Comparison of ENCODE assay signal across 12 cellular contexts in genomic region chr2:134080759-134081158, GRCh38.
"Had no signal": no experiment of that assay in that cellular context is flagged by ENCODE, and none has a peak within 500 bp of the region (broad histone marks: within the 10 kb centered on the region; RNA-seq: fewer than 3 reads in every experiment).

No MANE protein-coding gene starts in this region.

- H3K9me3 Mint-ChIP-seq: activated CD4-positive, alpha-beta T cell treated with anti-CD3 and anti-CD28 coated beads, Interleukin-2, amount 10 ng/mL, durations not matched to agents 24 days and 14 days; activated naive CD4-positive, alpha-beta T cell treated with anti-CD3 and anti-CD28 coated beads, Interleukin-2, amount 50 U/mL, for 72 hours; activated T-cell treated with anti-CD3 and anti-CD28 coated beads, Interleukin-2, amount 50 U/mL, for 72 hours had no signal

- ATAC-seq: activated CD8-positive, alpha-beta T cell treated with anti-CD3 and anti-CD28 coated beads, Interleukin-2, amount 10 ng/mL, durations not matched to agents 7 days and 5 days; activated naive CD4-positive, alpha-beta T cell treated with anti-CD3 and anti-CD28 coated beads, Interleukin-2, amount 50 U/mL, for 72 hours; activated T-cell treated with anti-CD3 and anti-CD28 coated beads, Interleukin-2, amount 50 U/mL, for 72 hours; gastroesophageal sphincter; stimulated activated naive B cell treated with anti-CD40 and anti-IgM and Interleukin-4, amounts not matched to agents 10 μg/mL and 1 μg/mL and 100 μg/mL, for 72 hours had no signal

- DNase-seq: activated CD4-positive, alpha-beta T cell treated with anti-CD3 and anti-CD28 coated beads, Interleukin-2, amount 10 ng/mL, durations not matched to agents 24 days and 14 days; activated CD4-positive, CD25-positive, alpha-beta regulatory T cell; activated CD8-positive, alpha-beta memory T cell treated with anti-CD3 and anti-CD28 coated beads, Interleukin-2, amount 50 U/mL, for 4 hours; activated CD8-positive, alpha-beta T cell treated with anti-CD3 and anti-CD28 coated beads, Interleukin-2, amount 10 ng/mL, durations not matched to agents 7 days and 5 days; activated gamma-delta T cell; activated T-cell treated with anti-CD3 and anti-CD28 coated beads, Interleukin-2, amount 50 U/mL, for 72 hours; amygdala; hippocampal formation; stimulated activated naive B cell treated with anti-CD40 and anti-IgM and Interleukin-4, amounts not matched to agents 10 μg/mL and 1 μg/mL and 100 μg/mL, for 72 hours; T-helper 2 cell had no signal

- H3K4me3 Mint-ChIP-seq: activated CD4-positive, alpha-beta T cell treated with anti-CD3 and anti-CD28 coated beads, Interleukin-2, amount 10 ng/mL, durations not matched to agents 24 days and 14 days; activated CD8-positive, alpha-beta T cell treated with anti-CD3 and anti-CD28 coated beads, Interleukin-2, amount 10 ng/mL, durations not matched to agents 7 days and 5 days; activated T-cell treated with anti-CD3 and anti-CD28 coated beads, Interleukin-2, amount 50 U/mL, for 72 hours; stimulated activated naive B cell treated with anti-CD40 and anti-IgM and Interleukin-4, amounts not matched to agents 10 μg/mL and 1 μg/mL and 100 μg/mL, for 72 hours had no signal

- H3K4me1 Mint-ChIP-seq: activated CD4-positive, alpha-beta T cell treated with anti-CD3 and anti-CD28 coated beads, Interleukin-2, amount 10 ng/mL, durations not matched to agents 24 days and 14 days had no signal

- H3K27ac Mint-ChIP-seq: activated CD4-positive, alpha-beta T cell treated with anti-CD3 and anti-CD28 coated beads, Interleukin-2, amount 10 ng/mL, durations not matched to agents 24 days and 14 days; activated CD8-positive, alpha-beta T cell treated with anti-CD3 and anti-CD28 coated beads, Interleukin-2, amount 10 ng/mL, durations not matched to agents 7 days and 5 days; activated naive CD4-positive, alpha-beta T cell treated with anti-CD3 and anti-CD28 coated beads, Interleukin-2, amount 50 U/mL, for 72 hours; activated T-cell treated with anti-CD3 and anti-CD28 coated beads, Interleukin-2, amount 50 U/mL, for 72 hours; stimulated activated naive B cell treated with anti-CD40 and anti-IgM and Interleukin-4, amounts not matched to agents 10 μg/mL and 1 μg/mL and 100 μg/mL, for 72 hours had no signal

- H3K36me3 Mint-ChIP-seq: activated naive CD4-positive, alpha-beta T cell treated with anti-CD3 and anti-CD28 coated beads, Interleukin-2, amount 50 U/mL, for 72 hours had no signal
